ENCODE assay signal across 1 cellular context in the genomic region with DNA sequence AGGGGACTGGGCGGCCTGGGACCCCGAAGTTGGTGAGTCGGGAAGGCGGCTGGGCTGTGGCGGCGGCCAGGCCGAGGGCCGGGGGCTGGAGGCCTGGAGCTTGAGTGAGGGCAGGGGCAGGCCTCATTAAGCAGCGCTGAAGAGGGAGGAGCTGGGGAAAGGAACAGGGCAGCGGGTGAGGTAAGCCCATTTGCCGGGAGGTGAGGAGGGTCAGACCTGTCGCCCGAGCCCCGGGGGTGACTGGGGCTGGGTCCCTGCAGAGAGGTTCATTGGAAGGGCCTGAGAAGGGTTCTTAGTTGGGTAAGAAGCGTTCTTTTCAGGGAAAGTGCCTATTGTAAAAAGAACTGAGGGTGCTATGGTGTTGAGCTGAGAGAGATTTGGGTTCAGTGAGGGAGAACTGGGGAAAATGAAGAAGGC.
A peak's percentile ranks its signal among the peaks of the same experiment; 100 is the strongest.
TF ChIP-seq lines count a peak whose summit lies in the region.

No MANE protein-coding gene starts in this region.

TF ChIP-seq in HEK293, 187 proteins besides CTCF, POLR2A, EP300 and RAD21 (continued from another document):
- TF ChIP-seq, protein P1, sequence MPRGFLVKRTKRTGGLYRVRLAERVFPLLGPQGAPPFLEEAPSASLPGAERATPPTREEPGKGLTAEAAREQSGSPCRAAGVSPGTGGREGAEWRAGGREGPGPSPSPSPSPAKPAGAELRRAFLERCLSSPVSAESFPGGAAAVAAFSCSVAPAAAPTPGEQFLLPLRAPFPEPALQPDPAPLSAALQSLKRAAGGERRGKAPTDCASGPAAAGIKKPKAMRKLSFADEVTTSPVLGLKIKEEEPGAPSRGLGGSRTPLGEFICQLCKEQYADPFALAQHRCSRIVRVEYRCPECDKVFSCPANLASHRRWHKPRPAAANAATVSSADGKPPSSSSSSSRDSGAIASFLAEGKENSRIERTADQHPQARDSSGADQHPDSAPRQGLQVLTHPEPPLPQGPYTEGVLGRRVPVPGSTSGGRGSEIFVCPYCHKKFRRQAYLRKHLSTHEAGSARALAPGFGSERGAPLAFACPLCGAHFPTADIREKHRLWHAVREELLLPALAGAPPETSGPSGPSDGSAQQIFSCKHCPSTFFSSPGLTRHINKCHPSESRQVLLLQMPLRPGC (tag by site-specific recombination; IDR thresholded peaks at IDR 0.05) = no peak
- TF ChIP-seq ZNF214 (tag by site-specific recombination; IDR thresholded peaks at IDR 0.05; ENCODE audit: borderline replicate concordance) (no peak), SP2 (tag by site-specific recombination; IDR thresholded peaks at IDR 0.05) (no peak), ZNF133 (tag by site-specific recombination; IDR thresholded peaks at IDR 0.05) (no peak), MEIS1 (CRISPR knock-in tag; IDR thresholded peaks at IDR 0.05; ENCODE audit: borderline replicate concordance) (no peak), ZNF175 (tag by site-specific recombination; IDR thresholded peaks at IDR 0.05) (no peak), BCL6B (tag by site-specific recombination; IDR thresholded peaks at IDR 0.05) (no peak), ZNF600 (tag by site-specific recombination; IDR thresholded peaks at IDR 0.05) (peak; percentile 73; the same call in 1 of the 2 replicates), MYNN (tag by site-specific recombination; IDR thresholded peaks at IDR 0.05; ENCODE audit: borderline replicate concordance) (no peak), ZNF558 (tag by site-specific recombination; IDR thresholded peaks at IDR 0.05) (no peak), KLF8 (tag by site-specific recombination; IDR thresholded peaks at IDR 0.05) (no peak), ZNF664 (tag by site-specific recombination; IDR thresholded peaks at IDR 0.05) (no peak), WT1 (tag by site-specific recombination; IDR thresholded peaks at IDR 0.05) (no peak; the same call in 1 of the 2 replicates), ZNF404 (tag by site-specific recombination; IDR thresholded peaks at IDR 0.05) (no peak), ZNF248 (tag by site-specific recombination; IDR thresholded peaks at IDR 0.05) (no peak), ZNF621 (tag by site-specific recombination; IDR thresholded peaks at IDR 0.05) (no peak), ZNF677 (tag by site-specific recombination; IDR thresholded peaks at IDR 0.05) (no peak), ZNF114 (tag by site-specific recombination; IDR thresholded peaks at IDR 0.05) (no peak), YY1 (tag by site-specific recombination; IDR thresholded peaks at IDR 0.05) (no peak), ZNF530 (tag by site-specific recombination; IDR thresholded peaks at IDR 0.05; ENCODE audit: low read depth) (no peak), SP7 (tag by site-specific recombination; IDR thresholded peaks at IDR 0.05) (no peak; the same call in 1 of the 2 replicates), PBX3 (CRISPR knock-in tag; IDR thresholded peaks at IDR 0.05) (no peak), PRDM1 (tag by site-specific recombination; IDR thresholded peaks at IDR 0.05) (peak; percentile 39; the same call in 1 of the 2 replicates), ZFP37 (tag by site-specific recombination; IDR thresholded peaks at IDR 0.05) (peak; percentile 92), ZNF548 (tag by site-specific recombination; IDR thresholded peaks at IDR 0.05) (no peak), ZBTB48 (tag by site-specific recombination; IDR thresholded peaks at IDR 0.05) (no peak; the same call in 1 of the 2 replicates), ZFHX2 (tag by site-specific recombination; conservative IDR thresholded peaks at IDR 0.05) (no peak), ZFP41 (tag by site-specific recombination; IDR thresholded peaks at IDR 0.05; ENCODE audit: borderline replicate concordance) (no peak), ZNF10 (tag by site-specific recombination; IDR thresholded peaks at IDR 0.05) (no peak), ZNF610 (tag by site-specific recombination; IDR thresholded peaks at IDR 0.05; ENCODE audit: borderline replicate concordance) (no peak), ZNF747 (tag by site-specific recombination; IDR thresholded peaks at IDR 0.05) (no peak), SP3 (tag by site-specific recombination; IDR thresholded peaks at IDR 0.05) (no peak), ZBTB20 (tag by site-specific recombination; IDR thresholded peaks at IDR 0.05) (peak; percentile 81), SETDB1 (IDR thresholded peaks at IDR 0.05; ENCODE audit: insufficient read length, low read length) (no peak), BCL11A (tag by site-specific recombination; IDR thresholded peaks at IDR 0.05; ENCODE audit: low read depth) (peak; percentile 42; the same call in 1 of the 2 replicates), ZNF692 (tag by site-specific recombination; IDR thresholded peaks at IDR 0.05) (no peak), YY2 (tag by site-specific recombination; IDR thresholded peaks at IDR 0.05) (no peak), ZSCAN5A (tag by site-specific recombination; IDR thresholded peaks at IDR 0.05) (no peak), ZNF366 (tag by site-specific recombination; conservative IDR thresholded peaks at IDR 0.05) (peak; percentile 28; the same call in 1 of the 2 replicates), ZNF426 (tag by site-specific recombination; IDR thresholded peaks at IDR 0.05) (no peak), ZNF48 (tag by site-specific recombination; IDR thresholded peaks at IDR 0.05) (no peak), ZNF777 (tag by site-specific recombination; IDR thresholded peaks at IDR 0.05; ENCODE audit: borderline replicate concordance) (no peak), ZBTB49 (tag by site-specific recombination; IDR thresholded peaks at IDR 0.05; ENCODE audit: low read depth) (no peak), ZNF768 (tag by site-specific recombination; IDR thresholded peaks at IDR 0.05) (no peak), ZNF654 (tag by site-specific recombination; IDR thresholded peaks at IDR 0.05; ENCODE audit: low read depth) (no peak), ZNF670 (tag by site-specific recombination; IDR thresholded peaks at IDR 0.05; ENCODE audit: low read depth) (no peak)
- TF ChIP-seq, protein P2, sequence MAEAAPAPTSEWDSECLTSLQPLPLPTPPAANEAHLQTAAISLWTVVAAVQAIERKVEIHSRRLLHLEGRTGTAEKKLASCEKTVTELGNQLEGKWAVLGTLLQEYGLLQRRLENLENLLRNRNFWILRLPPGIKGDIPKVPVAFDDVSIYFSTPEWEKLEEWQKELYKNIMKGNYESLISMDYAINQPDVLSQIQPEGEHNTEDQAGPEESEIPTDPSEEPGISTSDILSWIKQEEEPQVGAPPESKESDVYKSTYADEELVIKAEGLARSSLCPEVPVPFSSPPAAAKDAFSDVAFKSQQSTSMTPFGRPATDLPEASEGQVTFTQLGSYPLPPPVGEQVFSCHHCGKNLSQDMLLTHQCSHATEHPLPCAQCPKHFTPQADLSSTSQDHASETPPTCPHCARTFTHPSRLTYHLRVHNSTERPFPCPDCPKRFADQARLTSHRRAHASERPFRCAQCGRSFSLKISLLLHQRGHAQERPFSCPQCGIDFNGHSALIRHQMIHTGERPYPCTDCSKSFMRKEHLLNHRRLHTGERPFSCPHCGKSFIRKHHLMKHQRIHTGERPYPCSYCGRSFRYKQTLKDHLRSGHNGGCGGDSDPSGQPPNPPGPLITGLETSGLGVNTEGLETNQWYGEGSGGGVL (tag by site-specific recombination; IDR thresholded peaks at IDR 0.05) = peak; percentile 29; the same call in 1 of the 2 replicates
- TF ChIP-seq, protein P3, sequence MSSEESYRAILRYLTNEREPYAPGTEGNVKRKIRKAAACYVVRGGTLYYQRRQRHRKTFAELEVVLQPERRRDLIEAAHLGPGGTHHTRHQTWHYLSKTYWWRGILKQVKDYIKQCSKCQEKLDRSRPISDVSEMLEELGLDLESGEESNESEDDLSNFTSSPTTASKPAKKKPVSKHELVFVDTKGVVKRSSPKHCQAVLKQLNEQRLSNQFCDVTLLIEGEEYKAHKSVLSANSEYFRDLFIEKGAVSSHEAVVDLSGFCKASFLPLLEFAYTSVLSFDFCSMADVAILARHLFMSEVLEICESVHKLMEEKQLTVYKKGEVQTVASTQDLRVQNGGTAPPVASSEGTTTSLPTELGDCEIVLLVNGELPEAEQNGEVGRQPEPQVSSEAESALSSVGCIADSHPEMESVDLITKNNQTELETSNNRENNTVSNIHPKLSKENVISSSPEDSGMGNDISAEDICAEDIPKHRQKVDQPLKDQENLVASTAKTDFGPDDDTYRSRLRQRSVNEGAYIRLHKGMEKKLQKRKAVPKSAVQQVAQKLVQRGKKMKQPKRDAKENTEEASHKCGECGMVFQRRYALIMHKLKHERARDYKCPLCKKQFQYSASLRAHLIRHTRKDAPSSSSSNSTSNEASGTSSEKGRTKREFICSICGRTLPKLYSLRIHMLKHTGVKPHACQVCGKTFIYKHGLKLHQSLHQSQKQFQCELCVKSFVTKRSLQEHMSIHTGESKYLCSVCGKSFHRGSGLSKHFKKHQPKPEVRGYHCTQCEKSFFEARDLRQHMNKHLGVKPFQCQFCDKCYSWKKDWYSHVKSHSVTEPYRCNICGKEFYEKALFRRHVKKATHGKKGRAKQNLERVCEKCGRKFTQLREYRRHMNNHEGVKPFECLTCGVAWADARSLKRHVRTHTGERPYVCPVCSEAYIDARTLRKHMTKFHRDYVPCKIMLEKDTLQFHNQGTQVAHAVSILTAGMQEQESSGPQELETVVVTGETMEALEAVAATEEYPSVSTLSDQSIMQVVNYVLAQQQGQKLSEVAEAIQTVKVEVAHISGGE (tag by site-specific recombination; conservative IDR thresholded peaks at IDR 0.05; ENCODE audit: low read depth) = 0 out of 2 replicates have a peak, but pooled peaks have one; percentile 29
- TF ChIP-seq, protein P4, sequence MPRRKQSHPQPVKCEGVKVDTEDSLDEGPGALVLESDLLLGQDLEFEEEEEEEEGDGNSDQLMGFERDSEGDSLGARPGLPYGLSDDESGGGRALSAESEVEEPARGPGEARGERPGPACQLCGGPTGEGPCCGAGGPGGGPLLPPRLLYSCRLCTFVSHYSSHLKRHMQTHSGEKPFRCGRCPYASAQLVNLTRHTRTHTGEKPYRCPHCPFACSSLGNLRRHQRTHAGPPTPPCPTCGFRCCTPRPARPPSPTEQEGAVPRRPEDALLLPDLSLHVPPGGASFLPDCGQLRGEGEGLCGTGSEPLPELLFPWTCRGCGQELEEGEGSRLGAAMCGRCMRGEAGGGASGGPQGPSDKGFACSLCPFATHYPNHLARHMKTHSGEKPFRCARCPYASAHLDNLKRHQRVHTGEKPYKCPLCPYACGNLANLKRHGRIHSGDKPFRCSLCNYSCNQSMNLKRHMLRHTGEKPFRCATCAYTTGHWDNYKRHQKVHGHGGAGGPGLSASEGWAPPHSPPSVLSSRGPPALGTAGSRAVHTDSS (tag by site-specific recombination; IDR thresholded peaks at IDR 0.05) = no peak
